In the genomic region with DNA sequence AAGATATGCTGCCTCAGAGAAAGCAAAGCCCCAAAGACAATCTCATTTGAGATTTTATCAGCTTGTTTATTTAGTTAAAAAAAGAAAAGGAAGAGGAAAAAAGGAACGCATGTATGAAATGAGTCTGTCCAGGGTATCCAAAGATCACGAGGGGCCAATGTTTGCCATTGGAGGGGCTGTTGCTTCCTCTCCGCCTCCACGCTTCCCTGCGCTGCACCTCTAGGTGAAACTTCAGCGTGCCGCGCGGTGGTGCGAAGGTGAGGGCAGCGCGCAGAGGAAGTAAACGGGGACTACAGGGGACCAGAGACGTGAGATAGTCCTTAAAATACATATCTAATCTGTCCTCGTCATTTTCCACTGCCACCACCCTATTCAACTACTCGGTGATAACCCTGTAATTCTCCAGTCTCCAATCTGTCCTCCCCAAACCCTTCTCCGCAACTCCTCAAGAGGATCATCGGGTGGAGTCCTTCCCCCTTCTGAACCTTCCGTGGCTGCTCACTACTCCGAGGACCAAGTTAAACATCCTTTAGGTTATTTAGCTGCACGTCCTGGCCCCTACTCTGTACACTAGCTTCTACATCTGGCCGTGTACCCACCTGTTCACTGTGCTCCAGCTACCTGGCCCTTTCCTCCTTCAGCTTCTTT, we compare ENCODE assay signal across 9 cellular contexts. TPM values are rescaled to one million over a fixed set of nuclear protein-coding genes. Genes with fewer than 3 reads are reported as not detected.
DNase-seq lines count a peak whose midpoint lies in the region; ATAC-seq, FAIRE-seq and TF ChIP-seq lines count a peak whose summit lies in the region.
"Had no signal": no experiment of that assay in that cellular context is flagged by ENCODE, and none has a peak within 500 bp of the region (broad histone marks: within the 10 kb centered on the region; RNA-seq: fewer than 3 reads in every experiment).

No MANE protein-coding gene starts in this region.

- no peak for TF ChIP-seq CTCF in left ventricle myocardium inferior (IDR thresholded peaks at IDR 0.05; ENCODE audit: borderline replicate concordance)
- TF ChIP-seq CTCF in GM12878 (IDR thresholded peaks at IDR 0.05 in 2 of 3, conservative IDR thresholded peaks at IDR 0.05 in 1 of 3; ENCODE audit: control insufficient read depth in 2 of 3, extremely low read depth in 1 of 3, insufficient read depth in 1 of 3, low read depth in 3 of 3, low read length in 3 of 3) = no peak

- SMC1A ChIA-PET in GM12878 (lab: Charles Lee; ENCODE audit: uncharacterized antibody, unreplicated experiment) = interaction anchor here (0.5 to 10.4 kb wide), 12 partner anchors 13 to 136 kb away, joined by 3 to 128 read pairs (median 6); partner anchors contain the start of gene GOPC

- no peaks in the 10 kb centered on the region for H3K27me3 ChIP-seq in left ventricle myocardium inferior (ENCODE audit: low read depth)
- H3K27me3 ChIP-seq in GM12878 (replicated peaks in 1 of 2; ENCODE audit: control insufficient read depth in 2 of 2, insufficient read depth in 2 of 2, low read length in 1 of 2) = no peaks in the 10 kb centered on the region

- no peaks in the 10 kb centered on the region for H3K9me3 ChIP-seq in left ventricle myocardium inferior (replicated peaks)
- H3K9me3 ChIP-seq in GM12878 (replicated peaks; ENCODE audit: control insufficient read depth, insufficient read depth, low read length) = no peaks in the 10 kb centered on the region

- FAIRE-seq in GM12878 (lab: Jason Lieb, UNC) = no peak
- FAIRE-seq: bronchial epithelial cell had no signal

- peaks cover 6% of the 10 kb centered on the region for H3K79me2 ChIP-seq in GM12878 (ENCODE audit: control insufficient read depth, insufficient read depth, low read length)

- peak overlapping the region; percentile 91 for H3K27ac ChIP-seq in left ventricle myocardium inferior (replicated peaks)
- no peak overlapping the region for H3K27ac ChIP-seq in GM12878 (ENCODE audit: control insufficient read depth, insufficient read depth)

- H3K9me3 Mint-ChIP-seq in naive thymus-derived CD8-positive, alpha-beta T cell = no peaks in the 10 kb centered on the region

- H3K27me3 Mint-ChIP-seq in naive thymus-derived CD8-positive, alpha-beta T cell = peaks cover 14 to 27% (median 21%) of the 10 kb centered on the region in 5 donors

- 45% methylated on average over 22 of the region's 22 CpGs for WGBS in GM12878 (ENCODE audit: insufficient coverage, insufficient replicate concordance, low lambda C conversion rate, missing lambda C conversion rate)

- ATAC-seq in Right ventricle myocardium inferior (no peak), GM12878 (0 out of 3 replicates have a peak, but pooled peaks have one; percentile 2), GM19452 (IDR thresholded peaks at IDR 0.05; ENCODE audit: unreplicated experiment) (no peak)
- peak; percentile 44 to 54 for ATAC-seq in naive thymus-derived CD8-positive, alpha-beta T cell

- peaks cover 0 to 1% (median 0%) of the 10 kb centered on the region in 3 donors for H3K36me3 Mint-ChIP-seq in naive thymus-derived CD8-positive, alpha-beta T cell

- no peak overlapping the region for H3K4me3 ChIP-seq in left ventricle myocardium inferior
- H3K4me3 ChIP-seq in GM12878 = no peak overlapping the region

- TF ChIP-seq RAD21 in GM12878 (IDR thresholded peaks at IDR 0.05; ENCODE audit: insufficient read depth, low read depth, low read length) = no peak

- POLR2A ChIA-PET in GM12878 (lab: Charles Lee) = interaction anchor here (0.6 to 1.6 kb wide), 3 partner anchors 16 to 129 kb away, joined by 3 read pairs; no protein-coding TSS in a partner anchor
- POLR2A ChIA-PET in naive thymus-derived CD8-positive, alpha-beta T cell (lab: Charles Lee) = interaction anchor here (1.2 to 5.7 kb wide), 3 partner anchors 13 to 121 kb away, joined by 3 to 45 read pairs (median 5); partner anchors contain the start of gene GOPC

- H3K27ac Mint-ChIP-seq in naive thymus-derived CD8-positive, alpha-beta T cell = peak overlapping the region in 5 of 10 donors; percentile 1 to 67 (median 2)

- no peak for TF ChIP-seq POLR2A in GM12878 (IDR thresholded peaks at IDR 0.05; ENCODE audit: low read depth, low read length)

- no peaks in the 10 kb centered on the region for H4K20me1 ChIP-seq in GM12878 (ENCODE audit: control insufficient read depth, insufficient read depth)

- TF ChIP-seq EP300 in GM12878 (IDR thresholded peaks at IDR 0.05; ENCODE audit: borderline replicate concordance in 1 of 2, control insufficient read depth in 1 of 2, low read depth in 2 of 2, low read length in 2 of 2) = no peak

- in situ Hi-C loops in GM12878 (cut with MboI) = no loop called here

- peak overlapping the region; percentile 83 for H3K4me2 ChIP-seq in GM12878 (ENCODE audit: control insufficient read depth, insufficient read depth)

- DNase-seq in left ventricle myocardium inferior (no peak), Right ventricle myocardium inferior (ENCODE audit: missing footprints) (no peak), GM12878 (ENCODE audit: low read depth, low spot score) (no peak), NCI-H446 (lab: John Stamatoyannopoulos, UW) (no peak), occipital lobe (lab: John Stamatoyannopoulos, UW) (no peak)
- DNase-seq in naive thymus-derived CD8-positive, alpha-beta T cell = peak in 6 of 10 donors; percentile 4 to 25 (median 15)
- no peak for DNase-seq in NK-92 treated with Interleukin-12 subunit alpha and Interleukin-12 subunit beta, amount 100 ng/mL, for 24 hours (lab: John Stamatoyannopoulos, UW)

- no peak overlapping the region for H3K9ac ChIP-seq in GM12878 (ENCODE audit: control insufficient read depth, insufficient read depth, low read length)

- H2AFZ ChIP-seq in GM12878 (ENCODE audit: control insufficient read depth, low read depth, low read length) = peak overlapping the region; percentile 54

- H3K4me1 Mint-ChIP-seq in naive thymus-derived CD8-positive, alpha-beta T cell = peaks cover 9 to 20% (median 17%) of the 10 kb centered on the region in 4 donors

- peak overlapping the region; percentile 64 to 90 (median 80) for H3K4me3 Mint-ChIP-seq in naive thymus-derived CD8-positive, alpha-beta T cell

- H3K36me3 ChIP-seq in left ventricle myocardium inferior = no peaks in the 10 kb centered on the region
- no peaks in the 10 kb centered on the region for H3K36me3 ChIP-seq in GM12878 (ENCODE audit: control insufficient read depth in 2 of 2, insufficient read depth in 2 of 2, low read length in 1 of 2)

- no TSS peak for BruUV-seq in GM12878 (replicated peaks; lab: Mats Ljungman, UMichigan)

- intact Hi-C loops in left ventricle myocardium inferior (cut with micrococcal nuclease) (no loop called here), Right ventricle myocardium inferior (cut with DNase I) (loop anchor here (5.0 kb wide), 1 partner anchor 66 kb away; no protein-coding TSS in a partner anchor), GM12878 (cut with micrococcal nuclease; ENCODE audit: unreplicated experiment) (no loop called here)

- RAD21 ChIA-PET in GM12878 (lab: Charles Lee; ENCODE audit: unreplicated experiment) = interaction anchor here (0.6 to 5.0 kb wide), 8 partner anchors 12 to 124 kb away, joined by 3 to 56 read pairs (median 4); partner anchors contain the start of gene GOPC

- H3K4me1 ChIP-seq in left ventricle myocardium inferior = peaks cover 34% of the 10 kb centered on the region
- H3K4me1 ChIP-seq in GM12878 (ENCODE audit: control insufficient read depth, insufficient read depth, low read length) = peaks cover 19% of the 10 kb centered on the region

- CTCF ChIA-PET in GM12878 (lab: Yijun Ruan, JAX) = interaction anchor here (0.6 to 12.1 kb wide), 8 partner anchors 12 to 768 kb away, joined by 4 to 223 read pairs (median 9); partner anchors contain the start of gene GOPC

RNA-seq across cellular contexts. Expression of gene DCBLD1, which starts 1.1 kb away (rescaled TPM):
- total RNA-seq in left ventricle myocardium inferior = 5.5 TPM
- 6.1 TPM for total RNA-seq in Right ventricle myocardium inferior
- 8.7 and 9.1 TPM in 2 replicates for total RNA-seq in GM12878 (2013; cell fraction: nucleolus; rRNA removed)
- 8.4 and 11.3 TPM in 2 replicates for total RNA-seq in GM12878 (2014; rRNA removed)
- 8.4 and 8.8 TPM in 2 replicates for total RNA-seq in GM12878 (2014; rRNA removed; fragmentation: Illumina TruSeq; extraction: Trizol)
- 7.4 and 9.2 TPM in 2 replicates for total RNA-seq in GM12878 (2021)
- polyA plus RNA-seq in GM12878 (2011; ENCODE audit: low read depth) = 1.4 TPM
- 5.0 and 5.4 TPM in 2 replicates for polyA plus RNA-seq in GM12878 (2011; rRNA removed)
- 2.7 and 3.1 TPM in 2 replicates for polyA plus RNA-seq in GM12878 (2011; cell fraction: cytosol; rRNA removed)
- 8.4 and 9.0 TPM in 2 replicates for polyA plus RNA-seq in GM12878 (2011; cell fraction: nucleus; rRNA removed)
- polyA plus RNA-seq in GM12878 (2012) = 1.9 and 3.6 TPM in 2 replicates
- polyA plus RNA-seq in GM12878 (2014; fragmentation: Illumina TruSeq; extraction: Trizol) = 6.3 and 8.1 TPM in 2 replicates
- 1 to 10 TPM in 1 of 2 experiments, under 1 TPM in 1; 0.92 to 2.6 TPM for polyA plus RNA-seq in GM12878 (2014; fragmentation: Nextera tagmentation; extraction: Ambion mirVana)
- polyA plus RNA-seq in GM12878 (2014; rRNA removed) = 8.2 and 8.8 TPM in 2 replicates
- polyA plus RNA-seq in GM12878 (2016; fragmentation: Nextera tagmentation; extraction: Ambion mirVana) = 1 to 10 TPM; 9.0 TPM
- polyA minus RNA-seq in GM12878 (2011; rRNA and poly(A)+ RNA removed) = 5.0 and 7.6 TPM in 2 replicates
- 2.8 TPM in 2 replicates for polyA minus RNA-seq in GM12878 (2011; cell fraction: cytosol; rRNA and poly(A)+ RNA removed)
- polyA minus RNA-seq in GM12878 (2011; cell fraction: nucleus; rRNA and poly(A)+ RNA removed) = 4.6 and 11.5 TPM in 2 replicates
- total RNA-seq in naive thymus-derived CD8-positive, alpha-beta T cell = 1 to 10 TPM; 8.0 to 8.3 TPM
- polyA plus RNA-seq in naive thymus-derived CD8-positive, alpha-beta T cell = 1 to 10 TPM; 2.9 to 3.6 (median 3.0) TPM
- 15.3 TPM for total RNA-seq in occipital lobe

RNA-seq across cellular contexts. Expression of gene ROS1, which starts 55.7 kb away (rescaled TPM):
- total RNA-seq in left ventricle myocardium inferior = 0.08 TPM
- total RNA-seq in Right ventricle myocardium inferior = 0.08 TPM
- total RNA-seq in GM12878 (2013; cell fraction: nucleolus; rRNA removed) = 0.06 TPM in 1 of 2 replicates, not detected in the other
- not detected in 2 replicates for total RNA-seq in GM12878 (2014; rRNA removed)
- total RNA-seq in GM12878 (2014; rRNA removed; fragmentation: Illumina TruSeq; extraction: Trizol) = not detected in 2 replicates
- total RNA-seq in GM12878 (2021) = 0.03 TPM in 2 replicates
- polyA plus RNA-seq in GM12878 (2011; ENCODE audit: low read depth) = 0.03 TPM
- polyA plus RNA-seq in GM12878 (2011; rRNA removed) = 0.04 and 0.07 TPM in 2 replicates
- polyA plus RNA-seq in GM12878 (2011; cell fraction: cytosol; rRNA removed) = 0.01 and 0.02 TPM in 2 replicates
- 0.06 and 0.15 TPM in 2 replicates for polyA plus RNA-seq in GM12878 (2011; cell fraction: nucleus; rRNA removed)
- polyA plus RNA-seq in GM12878 (2012) = 0.01 TPM in 1 of 2 replicates, not detected in the other
- polyA plus RNA-seq in GM12878 (2014; fragmentation: Illumina TruSeq; extraction: Trizol) = under 0.01 TPM in 1 of 2 replicates, not detected in the other
- under 1 TPM in 1 of 2 experiments, not detected in 1; under 0.01 TPM for polyA plus RNA-seq in GM12878 (2014; fragmentation: Nextera tagmentation; extraction: Ambion mirVana)
- polyA plus RNA-seq in GM12878 (2014; rRNA removed) = 0.03 TPM in 2 replicates
- not detected for polyA plus RNA-seq in GM12878 (2016; fragmentation: Nextera tagmentation; extraction: Ambion mirVana)
- 0.21 TPM in 1 of 2 replicates, not detected in the other for polyA minus RNA-seq in GM12878 (2011; rRNA and poly(A)+ RNA removed)
- polyA minus RNA-seq in GM12878 (2011; cell fraction: cytosol; rRNA and poly(A)+ RNA removed) = not detected in 2 replicates
- polyA minus RNA-seq in GM12878 (2011; cell fraction: nucleus; rRNA and poly(A)+ RNA removed) = 0.12 TPM in 1 of 2 replicates, not detected in the other
- not detected for total RNA-seq in naive thymus-derived CD8-positive, alpha-beta T cell
- polyA plus RNA-seq in naive thymus-derived CD8-positive, alpha-beta T cell = not detected
- under 0.01 TPM for total RNA-seq in occipital lobe

Comparison
In these comparisons a context has a peak if more than half of its experiments do, and no peak if none do; other contexts are left out.
1. DNase-seq: peak in naive thymus-derived CD8-positive, alpha-beta T cell (6 of 10); none in left ventricle myocardium inferior (single experiment), Right ventricle myocardium inferior (single experiment), GM12878 (single experiment), NK-92 treated with Interleukin-12 subunit alpha and Interleukin-12 subunit beta, amount 100 ng/mL, for 24 hours (single experiment), NCI-H446 (0 of 2) and occipital lobe (single experiment).
2. ATAC-seq: peak in GM12878 (single experiment) and naive thymus-derived CD8-positive, alpha-beta T cell (2 of 2); none in Right ventricle myocardium inferior (single experiment) and GM19452 (single experiment).